29 cellular contexts compared by ENCODE assay signal in the genomic region with DNA sequence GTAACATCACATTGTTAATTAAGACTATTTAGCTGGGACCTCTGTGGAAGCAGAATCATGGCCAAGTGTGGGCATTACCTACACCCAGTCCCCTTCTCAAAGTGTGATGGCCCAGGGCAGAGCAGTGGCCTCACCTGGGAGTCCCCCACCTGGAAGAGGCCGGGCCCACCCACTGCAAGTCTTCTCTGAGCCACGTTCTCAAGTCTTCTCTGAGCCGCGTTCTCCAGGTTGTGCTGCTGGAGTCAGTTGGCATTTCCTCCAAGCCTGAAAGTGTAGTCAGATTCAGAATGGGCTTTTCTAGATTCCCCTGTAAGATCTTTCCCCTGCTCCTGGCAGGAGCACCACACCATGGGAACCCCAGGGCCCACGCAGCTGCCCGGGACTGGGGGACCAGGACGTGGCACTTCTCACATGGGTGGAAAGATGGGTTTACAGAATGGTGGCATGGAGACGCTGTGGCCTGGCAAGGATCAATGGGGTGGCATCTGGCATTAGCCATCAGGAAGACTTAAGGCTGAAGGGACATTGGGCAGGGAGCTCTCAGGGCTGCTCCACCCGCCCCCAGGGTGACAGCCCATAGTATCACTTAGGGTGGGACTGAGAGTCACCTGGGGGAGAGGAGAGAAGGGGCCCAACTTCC.
DNase-seq lines count a peak whose midpoint lies in the region; ATAC-seq, FAIRE-seq and TF ChIP-seq lines count a peak whose summit lies in the region.
"Had no signal": no experiment of that assay in that cellular context is flagged by ENCODE, and none has a peak within 500 bp of the region (broad histone marks: within the 10 kb centered on the region; RNA-seq: fewer than 3 reads in every experiment).

No MANE protein-coding gene starts in this region.

- H3K27me3 ChIP-seq in OCI-LY3 (ENCODE audit: low read depth, low read length), result no peaks in the 10 kb centered on the region
- H3K27me3 ChIP-seq in aorta (ENCODE audit: control insufficient read depth in 1 of 2, insufficient read depth in 2 of 2, low read length in 1 of 2), result no peaks in the 10 kb centered on the region
- H3K27me3 ChIP-seq: body of pancreas, foreskin keratinocyte, heart right ventricle, ovary, vagina had no signal

- 96% methylated on average over 9 of the region's 9 CpGs for WGBS in aorta, 2 donors

- H3K27ac ChIP-seq in OCI-LY3 (ENCODE audit: low read length), result peak overlapping the region; percentile 37
- no peak overlapping the region for H3K27ac ChIP-seq in aorta (ENCODE audit: low read depth in 1 of 2, low read length in 2 of 2)
- H3K27ac ChIP-seq: body of pancreas, foreskin keratinocyte, ovary, vagina had no signal

- no peak for TF ChIP-seq CTCF in OCI-LY3 (IDR thresholded peaks at IDR 0.05; ENCODE audit: low read depth, low read length)

- ATAC-seq in Right ventricle myocardium inferior (no peak), Right ventricle myocardium superior (ENCODE audit: poor library complexity) (no peak), aorta (ENCODE audit: low FRiP score) (no peak), GM18520 (IDR thresholded peaks at IDR 0.05; ENCODE audit: unreplicated experiment) (no peak)
- no peak for ATAC-seq in effector memory CD8-positive, alpha-beta T cell (replicated peaks)
- ATAC-seq: body of pancreas, foreskin keratinocyte, heart right ventricle, HepG2 had no signal

- intact Hi-C loops in Right ventricle myocardium inferior (cut with DNase I), result no loop called here
- intact Hi-C loops in Right ventricle myocardium superior (cut with DNase I), result no loop called here
- intact Hi-C loops in aorta (cut with DNase I), result loop anchor here (5.0 to 10.0 kb wide), 2 partner anchors 136 to 1907 kb away; a partner anchor contains a TSS

- peaks cover 60% of the 10 kb centered on the region for H3K36me3 ChIP-seq in OCI-LY3 (replicated peaks; ENCODE audit: low read depth, low read length)
- no peaks in the 10 kb centered on the region for H3K36me3 ChIP-seq in aorta (ENCODE audit: control insufficient read depth in 1 of 2, insufficient read depth in 2 of 2, low read length in 1 of 2)
- H3K36me3 ChIP-seq: ovary had no signal

- peak overlapping the region in 1 of 2 donors; percentile 24 for H3K4me3 Mint-ChIP-seq in effector memory CD8-positive, alpha-beta T cell
- H3K4me3 Mint-ChIP-seq: activated T-cell treated with anti-CD3 and anti-CD28 coated beads, Interleukin-2, amount 50 U/mL, for 72 hours; naive B cell had no signal

- H3K9me3 ChIP-seq in OCI-LY3 (ENCODE audit: insufficient read depth, low read length) (no peaks in the 10 kb centered on the region), aorta (ENCODE audit: control insufficient read depth, low read length) (no peaks in the 10 kb centered on the region)
- H3K9me3 ChIP-seq: body of pancreas, heart right ventricle, ovary, vagina had no signal

- no peak overlapping the region for H2AFZ ChIP-seq in OCI-LY3 (ENCODE audit: low read depth, low read length)

- H3K4me1 Mint-ChIP-seq in effector memory CD8-positive, alpha-beta T cell (ENCODE audit: low read depth in 2 of 2), result peaks cover 55 to 65% of the 10 kb centered on the region in 2 donors

- no peak for TF ChIP-seq POLR2A in GM12891 (IDR thresholded peaks at IDR 0.05; ENCODE audit: low read depth, low read length)

- H3K4me2 ChIP-seq in OCI-LY3 (ENCODE audit: low read length), result peak overlapping the region; percentile 7; the same call in 1 of the 2 replicates

- H3K9ac ChIP-seq in OCI-LY3 (ENCODE audit: low read length), result no peak overlapping the region

- H3K36me3 Mint-ChIP-seq in effector memory CD8-positive, alpha-beta T cell (ENCODE audit: insufficient read depth), result peaks cover 86% of the 10 kb centered on the region

- no peak for FAIRE-seq in GM12891 (lab: Jason Lieb, UNC)
- FAIRE-seq: HepG2, TTC549 had no signal

- H3K4me1 ChIP-seq in OCI-LY3 (ENCODE audit: low read length) (peaks cover 59% of the 10 kb centered on the region), aorta (ENCODE audit: control insufficient read depth in 1 of 2, insufficient read depth in 2 of 2, low read length in 2 of 2) (peaks cover 3 to 5% of the 10 kb centered on the region in 2 donors)
- H3K4me1 ChIP-seq: body of pancreas, vagina had no signal

- H3K27me3 Mint-ChIP-seq in effector memory CD8-positive, alpha-beta T cell, result no peaks in the 10 kb centered on the region
- H3K27me3 Mint-ChIP-seq: naive B cell had no signal

- H3K9me3 Mint-ChIP-seq in effector memory CD8-positive, alpha-beta T cell, result no peaks in the 10 kb centered on the region
- H3K9me3 Mint-ChIP-seq: activated T-cell treated with anti-CD3 and anti-CD28 coated beads, Interleukin-2, amount 50 U/mL, for 72 hours; naive B cell had no signal

- peak; percentile 23 for DNase-seq in Right ventricle myocardium inferior (ENCODE audit: missing footprints)
- no peak for DNase-seq in Right ventricle myocardium superior
- DNase-seq in effector memory CD8-positive, alpha-beta T cell, result no peak
- DNase-seq in aorta, result peak; percentile 28 to 69
- DNase-seq in NCI-H2171 treated with DMSO at 0.1 percent for 48 hours (lab: John Stamatoyannopoulos, UW), result no peak
- DNase-seq in GM12891 (ENCODE audit: insufficient read length, low spot score), result no peak
- DNase-seq: activated CD4-positive, CD25-positive, alpha-beta regulatory T cell treated with anti-CD3 and anti-CD28 coated beads, Interleukin-2, amount 50 U/mL, for 72 hours; activated T-cell treated with anti-CD3 and anti-CD28 coated beads, Interleukin-2, amount 50 U/mL, for 72 hours; body of pancreas; DMS153; effector memory CD4-positive, alpha-beta T cell; foreskin keratinocyte; heart right ventricle; naive B cell; NCI-H1048; NCI-H1930; NCI-H2227 treated with DMSO at 0.1 percent for 48 hours; NCI-H774; OCI-M1; ovary; SHP77; stimulated activated CD4-positive, alpha-beta T cell treated with anti-CD3 and anti-CD28 coated beads, Interleukin-12 subunit alpha, Interleukin-12 subunit beta, amount 100 ng/mL, for 4 hours; stimulated activated CD4-positive, alpha-beta T cell treated with anti-CD3 and anti-CD28 coated beads, Interleukin-4, amount 100 ng/mL, for 24 hours; stimulated activated naive CD4-positive, alpha-beta T cell had no signal

- H4K20me1 ChIP-seq in OCI-LY3 (ENCODE audit: insufficient read depth, low read length), result 0 out of 2 replicates have a peak, but pooled peaks cover 3% of the 10 kb centered on the region

- peaks cover 22% of the 10 kb centered on the region for H3K79me2 ChIP-seq in OCI-LY3 (ENCODE audit: low read length)

- no peak overlapping the region for H3K4me3 ChIP-seq in OCI-LY3 (ENCODE audit: low read length)
- no peak overlapping the region for H3K4me3 ChIP-seq in aorta (ENCODE audit: low read length in 2 of 2)
- H3K4me3 ChIP-seq: body of pancreas, heart right ventricle, ovary, vagina had no signal

- H3K27ac Mint-ChIP-seq in effector memory CD8-positive, alpha-beta T cell, result peak overlapping the region; percentile 10 to 89

TF ChIP-seq in GM12891, 5 proteins besides CTCF, POLR2A, EP300 and RAD21:
- TF ChIP-seq PAX5 (IDR thresholded peaks at IDR 0.05; ENCODE audit: insufficient read depth, low read length, severe bottlenecking) (no peak), POLR2AphosphoS5 (IDR thresholded peaks at IDR 0.05; ENCODE audit: low read depth, low read length) (no peak), SPI1 (IDR thresholded peaks at IDR 0.05; ENCODE audit: low read depth, low read length) (no peak), POU2F2 (IDR thresholded peaks at IDR 0.05; ENCODE audit: low read depth, low read length) (no peak), TAF1 (IDR thresholded peaks at IDR 0.05; ENCODE audit: low read depth, low read length) (no peak)

Comparison
In these comparisons a context has a peak if more than half of its experiments do, and no peak if none do; other contexts are left out.
1. DNase-seq: peak in Right ventricle myocardium inferior (single experiment) and aorta (2 of 2); none in Right ventricle myocardium superior (single experiment), effector memory CD8-positive, alpha-beta T cell (0 of 3), NCI-H2171 treated with DMSO at 0.1 percent for 48 hours (single experiment) and GM12891 (single experiment).
2. intact Hi-C loops: an anchor here in aorta (5.0 to 10.0 kb wide); none called in Right ventricle myocardium inferior and Right ventricle myocardium superior.